7 cellular contexts compared by ENCODE assay signal in genomic region chr10:101060951-101061813, GRCh38. TPM values are rescaled to one million over a fixed set of nuclear protein-coding genes. Genes with fewer than 3 reads are reported as not detected.
DNase-seq lines count a peak whose midpoint lies in the region; FAIRE-seq and TF ChIP-seq lines count a peak whose summit lies in the region.

No MANE protein-coding gene starts in this region.

- H3K36me3 ChIP-seq in ascending aorta, result no peaks in the 10 kb centered on the region
- no peaks in the 10 kb centered on the region for H3K36me3 ChIP-seq in hepatocyte (replicated peaks; ENCODE audit: insufficient read depth, low read depth)

- DNase-seq in GM12891 (ENCODE audit: insufficient read length, low spot score) (peak; percentile 88), HFF-Myc (ENCODE audit: extremely low read depth, low read depth) (no peak), NAMALWA (ENCODE audit: low spot score) (peak; percentile 93), SKM-1 treated with dmso at 0.1 percent for 144 hours (lab: John Stamatoyannopoulos, UW; ENCODE audit: unreplicated experiment) (peak; percentile 87), ascending aorta (ENCODE audit: low spot score in 2 of 2) (peak; percentile 81 to 97), hepatocyte (ENCODE audit: low spot score) (peak; percentile 99), retinal pigment epithelial cell (ENCODE audit: low read depth) (peak; percentile 61)

- peaks cover 19% of the 10 kb centered on the region for H3K79me2 ChIP-seq in hepatocyte

- no peaks in the 10 kb centered on the region for H3K9me2 ChIP-seq in hepatocyte (replicated peaks; ENCODE audit: insufficient read depth)

- TF ChIP-seq POLR2A in GM12891 (IDR thresholded peaks at IDR 0.05; ENCODE audit: low read depth, low read length), result no peak

- intact Hi-C loops in ascending aorta (cut with DNase I), result loop anchor here (1.0 to 10.0 kb wide), 7 partner anchors 7 to 994 kb away; partner anchors contain the start of genes ARMH3, LZTS2, PDZD7 and SFXN3

- no peaks in the 10 kb centered on the region for H3K9me3 ChIP-seq in ascending aorta
- H3K9me3 ChIP-seq in hepatocyte (ENCODE audit: low read depth), result no peaks in the 10 kb centered on the region

- H3K27ac ChIP-seq in ascending aorta (peak overlapping the region; percentile 96 to 98), hepatocyte (peak overlapping the region; percentile 98)

- peaks cover 8 to 35% of the 10 kb centered on the region in 2 donors for H3K4me1 ChIP-seq in ascending aorta
- peaks cover 31% of the 10 kb centered on the region for H3K4me1 ChIP-seq in hepatocyte (ENCODE audit: insufficient read depth)

- H3K4me3 ChIP-seq in HFF-Myc (replicated peaks; ENCODE audit: low read depth, low read length) (peak overlapping the region; percentile 82), ascending aorta (peak overlapping the region; percentile 60 to 79), hepatocyte (peak overlapping the region; percentile 80), retinal pigment epithelial cell (ENCODE audit: low read length) (peak overlapping the region; percentile 98)

- no peaks in the 10 kb centered on the region for H3K27me3 ChIP-seq in ascending aorta
- H3K27me3 ChIP-seq in hepatocyte, result no peaks in the 10 kb centered on the region

- H2AFZ ChIP-seq in hepatocyte, result peak overlapping the region; percentile 84

- TF ChIP-seq CTCF in HFF-Myc (IDR thresholded peaks at IDR 0.05; ENCODE audit: low read depth, low read length, missing control alignments) (no peak), ascending aorta (IDR thresholded peaks at IDR 0.05) (no peak), hepatocyte (IDR thresholded peaks at IDR 0.05; ENCODE audit: poor library complexity) (no peak), retinal pigment epithelial cell (conservative IDR thresholded peaks at IDR 0.05; ENCODE audit: low read depth, low read length) (no peak)

- FAIRE-seq in GM12891 (lab: Jason Lieb, UNC), result peak; percentile 95

- no peaks in the 10 kb centered on the region for H4K20me1 ChIP-seq in hepatocyte (ENCODE audit: insufficient read depth, poor library complexity, severe bottlenecking)

- peak overlapping the region; percentile 90 for H3K4me2 ChIP-seq in hepatocyte

- 2% methylated on average over 56 of the region's 76 CpGs for WGBS in hepatocyte (ENCODE audit: low lambda C conversion rate, missing lambda C conversion rate)

TF ChIP-seq in GM12891, 5 proteins besides CTCF, POLR2A, EP300 and RAD21:
- no peak for TF ChIP-seq POLR2AphosphoS5 (IDR thresholded peaks at IDR 0.05; ENCODE audit: low read depth, low read length)
- TF ChIP-seq SPI1 (IDR thresholded peaks at IDR 0.05; ENCODE audit: low read depth, low read length), result no peak
- no peak for TF ChIP-seq TAF1 (IDR thresholded peaks at IDR 0.05; ENCODE audit: low read depth, low read length)
- no peak for TF ChIP-seq PAX5 (IDR thresholded peaks at IDR 0.05; ENCODE audit: insufficient read depth, low read length, severe bottlenecking)
- no peak for TF ChIP-seq POU2F2 (IDR thresholded peaks at IDR 0.05; ENCODE audit: low read depth, low read length)

RNA-seq across cellular contexts. Expression of gene KAZALD1, which starts 0.6 kb away (rescaled TPM):
- polyA plus RNA-seq in GM12891 (2012; ENCODE audit: low read depth, missing spikeins), result 1.2 TPM
- 5.7 TPM for total RNA-seq in ascending aorta
- 31.9 and 34.8 TPM in 2 replicates for total RNA-seq in hepatocyte
- polyA plus RNA-seq in hepatocyte, result 18.2 and 19.5 TPM in 2 replicates

RNA-seq across cellular contexts. Expression of gene SFXN3, which starts 30.1 kb away (rescaled TPM):
- 0.46 TPM for polyA plus RNA-seq in GM12891 (2012; ENCODE audit: low read depth, missing spikeins)
- total RNA-seq in ascending aorta, result 72.4 TPM
- 92.4 and 102 TPM in 2 replicates for total RNA-seq in hepatocyte
- polyA plus RNA-seq in hepatocyte, result 93.6 and 126 TPM in 2 replicates

RNA-seq across cellular contexts. Expression of gene PDZD7, which starts 30.3 kb away (rescaled TPM):
- 0.03 TPM for polyA plus RNA-seq in GM12891 (2012; ENCODE audit: low read depth, missing spikeins)
- total RNA-seq in ascending aorta, result 0.53 TPM
- total RNA-seq in hepatocyte, result 2.5 and 6.0 TPM in 2 replicates
- 8.4 and 10.5 TPM in 2 replicates for polyA plus RNA-seq in hepatocyte
